ENCODE assay signal across 23 cellular contexts in the genomic region with DNA sequence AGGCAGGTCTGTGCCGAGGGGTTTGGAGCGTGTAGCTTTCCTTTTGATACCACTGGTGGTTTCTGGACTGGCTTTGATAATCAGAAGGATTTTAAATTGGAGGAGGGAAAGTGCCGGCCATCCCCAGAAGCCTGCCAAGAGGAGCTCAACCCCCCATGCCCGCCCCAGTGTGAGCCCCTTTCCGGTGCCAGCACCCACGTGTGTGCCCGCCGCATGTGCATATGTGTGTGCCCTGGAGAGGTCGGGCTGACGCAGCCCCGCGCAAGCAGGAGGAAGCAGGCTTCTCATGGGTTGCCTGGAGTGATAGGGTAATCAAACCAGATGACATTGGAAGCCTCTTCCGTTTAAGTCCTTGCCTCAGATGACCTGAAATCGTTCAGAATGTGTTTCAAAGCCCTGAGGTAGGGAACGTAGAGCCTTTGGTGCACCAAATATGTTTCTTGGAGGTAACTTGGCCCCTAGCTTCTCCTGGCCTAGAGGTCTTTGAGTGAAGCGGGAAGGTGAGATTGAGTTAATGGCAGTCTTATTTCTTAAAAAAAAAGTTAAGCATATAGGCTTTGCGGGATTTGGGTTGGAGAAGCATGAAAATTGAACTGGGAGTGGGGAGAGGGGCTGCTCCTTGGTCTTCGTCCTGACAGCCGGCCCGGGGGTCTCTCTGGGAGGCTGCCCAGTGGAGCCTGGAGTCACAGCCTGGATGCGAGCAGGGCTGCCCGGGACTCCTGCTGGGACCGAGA. TPM values are rescaled to one million over a fixed set of nuclear protein-coding genes. Genes with fewer than 3 reads are reported as not detected.
"Had no signal": no experiment of that assay in that cellular context is flagged by ENCODE, and none has a peak within 500 bp of the region (broad histone marks: within the 10 kb centered on the region; RNA-seq: fewer than 3 reads in every experiment).

No MANE protein-coding gene starts in this region.

- H3K27ac ChIP-seq: breast epithelium, foreskin keratinocyte, testis, upper lobe of left lung had no signal

- ATAC-seq: activated CD4-positive, alpha-beta T cell treated with anti-CD3 and anti-CD28 coated beads for 36 hours; activated T-helper 17 cell treated with anti-CD3 and anti-CD28 coated beads, Interleukin-2, amount 50 U/mL, for 72 hours; foreskin keratinocyte; natural killer cell treated with Interleukin-12 subunit alpha and Interleukin-12 subunit beta and Interleukin-15 and Interleukin-18, amount 100 ng/mL, for 72 hours; sciatic nerve; stimulated activated naive B cell treated with anti-CD40 and anti-IgM and Interleukin-4, amounts not matched to agents 10 μg/mL and 1 μg/mL and 100 μg/mL, for 72 hours had no signal

- H3K36me3 ChIP-seq: breast epithelium had no signal

- H3K4me3 ChIP-seq: breast epithelium, left ventricle myocardium inferior, testis, upper lobe of left lung had no signal

- H3K9me3 ChIP-seq: testis had no signal

- H3K4me1 ChIP-seq: breast epithelium, foreskin keratinocyte had no signal

- DNase-seq: activated B cell treated with CpG ODN at 0.5 μM for 24 hours; activated CD4-positive, alpha-beta T cell treated with anti-CD3 and anti-CD28 coated beads for 36 hours; activated CD4-positive, alpha-beta T cell treated with anti-CD3 and anti-CD28 coated beads, Interleukin-2, amount 50 U/mL, for 4 hours; activated CD8-positive, alpha-beta memory T cell treated with anti-CD3 and anti-CD28 coated beads for 24 hours; activated CD8-positive, alpha-beta memory T cell treated with anti-CD3 and anti-CD28 coated beads, Interleukin-2, amount 50 U/mL, for 4 hours; activated T-cell treated with anti-CD3 and anti-CD28 coated beads, Interleukin-2, amount 50 U/mL, for 24 hours; effector memory CD4-positive, alpha-beta T cell; foreskin keratinocyte; hippocampal formation; left ventricle myocardium inferior; midbrain; nucleus accumbens; small intestine; stimulated activated CD8-positive, alpha-beta memory T cell treated with anti-CD3 and anti-CD28 coated beads, Interleukin-4, amount 100 ng/mL, for 48 hours; stimulated activated naive B cell treated with anti-CD40 and anti-IgM and Interleukin-4, amounts not matched to agents 10 μg/mL and 1 μg/mL and 100 μg/mL, for 72 hours; T-helper 9 cell; testis had no signal

- H3K27me3 ChIP-seq: foreskin keratinocyte, testis, upper lobe of left lung had no signal

RNA-seq across cellular contexts. Expression of a gene that starts 34.1 kb away (rescaled TPM):
- total RNA-seq: activated B cell treated with CpG ODN at 0.5 μM for 24 hours; activated CD4-positive, alpha-beta T cell treated with anti-CD3 and anti-CD28 coated beads for 36 hours; natural killer cell treated with Interleukin-12 subunit alpha and Interleukin-12 subunit beta and Interleukin-15 and Interleukin-18, amount 100 ng/mL, for 72 hours; T-helper 1 cell treated with Interleukin-12 subunit alpha and Interleukin-12 subunit beta and Interleukin-4 antibody, amounts not matched to agents 30 ng/mL and 1 ng/mL, for 36 hours had no signal
